8 cellular contexts compared by ENCODE assay signal in genomic region chr2:102449370-102449974, GRCh38. TPM values are rescaled to one million over a fixed set of nuclear protein-coding genes. Genes with fewer than 3 reads are reported as not detected.
DNase-seq lines count a peak whose midpoint lies in the region; ATAC-seq and TF ChIP-seq lines count a peak whose summit lies in the region.

No MANE protein-coding gene starts in this region.

- H3K9me3 ChIP-seq in endodermal cell (ENCODE audit: control insufficient read depth, low read length) (no peaks in the 10 kb centered on the region), tibial artery (no peaks in the 10 kb centered on the region)

- 0 to 4% methylated on average over 1 of the region's 1 CpG for WGBS in endodermal cell (ENCODE audit: insufficient coverage in 1 of 2, insufficient read length in 1 of 2), 2 experiments

- TF ChIP-seq CTCF in endodermal cell (conservative IDR thresholded peaks at IDR 0.05) (peak; percentile 89), nephron progenitor cell (IDR thresholded peaks at IDR 0.05) (peak; percentile 73), tibial artery (IDR thresholded peaks at IDR 0.05) (peak; percentile 43 to 56)

- intact Hi-C loops in activated CD4-positive, alpha-beta memory T cell treated with anti-CD3 and anti-CD28 coated beads for 36 hours (cut with micrococcal nuclease), result loop anchor here (1.0 to 2.0 kb wide), 3 partner anchors 93 to 565 kb away; no protein-coding TSS in a partner anchor
- intact Hi-C loops in tibial artery (cut with DNase I; ENCODE audit: low total_unique reads), result no loop called here

- DNase-seq in NCI-H2081 (lab: John Stamatoyannopoulos, UW) (peak; percentile 9 to 28), NCI-H2081 treated with DMSO at 0.1 percent for 48 hours (lab: John Stamatoyannopoulos, UW) (no peak), NCI-H345 treated with DMSO at 0.1 percent for 48 hours (lab: John Stamatoyannopoulos, UW; ENCODE audit: unreplicated experiment) (peak; percentile 5), endodermal cell (peak; percentile 75), nephron progenitor cell (peak; percentile 60), tibial artery (no peak)
- peak; percentile 82 for DNase-seq in activated CD4-positive, alpha-beta memory T cell treated with anti-CD3 and anti-CD28 coated beads for 36 hours

- CTCF ChIA-PET in activated CD4-positive, alpha-beta memory T cell treated with anti-CD3 and anti-CD28 coated beads for 36 hours (lab: Charles Lee), result interaction anchor here (0.8 to 4.6 kb wide), 15 partner anchors 10 to 566 kb away, joined by 3 to 15 read pairs (median 4); partner anchors contain the start of gene IL18R1

- no peak overlapping the region for H3K9ac ChIP-seq in endodermal cell (ENCODE audit: extremely low read depth, low read length, poor library complexity, severe bottlenecking)

- POLR2A ChIA-PET in activated CD4-positive, alpha-beta memory T cell treated with anti-CD3 and anti-CD28 coated beads for 36 hours (lab: Charles Lee), result no interaction called here

- no peak overlapping the region for H3K4me3 Mint-ChIP-seq in activated CD4-positive, alpha-beta memory T cell treated with anti-CD3 and anti-CD28 coated beads for 36 hours
- no peak overlapping the region for H3K4me3 Mint-ChIP-seq in endodermal cell
- H3K4me3 Mint-ChIP-seq in nephron progenitor cell, result no peak overlapping the region

- H3K36me3 ChIP-seq in endodermal cell (ENCODE audit: control insufficient read depth, insufficient read depth, low read length), result no peaks in the 10 kb centered on the region
- H3K36me3 ChIP-seq in tibial artery, result no peaks in the 10 kb centered on the region

- H3K27me3 ChIP-seq in endodermal cell (ENCODE audit: control insufficient read depth, insufficient read depth, low read length, poor library complexity, severe bottlenecking), result no peaks in the 10 kb centered on the region
- no peaks in the 10 kb centered on the region for H3K27me3 ChIP-seq in tibial artery

- H3K4me1 Mint-ChIP-seq in activated CD4-positive, alpha-beta memory T cell treated with anti-CD3 and anti-CD28 coated beads for 36 hours (ENCODE audit: low read depth), result no peaks in the 10 kb centered on the region
- H3K4me1 Mint-ChIP-seq in endodermal cell, result peaks cover 3% of the 10 kb centered on the region
- no peaks in the 10 kb centered on the region for H3K4me1 Mint-ChIP-seq in nephron progenitor cell

- H3K4me3 ChIP-seq in endodermal cell (ENCODE audit: low read length) (no peak overlapping the region), tibial artery (no peak overlapping the region)

- no peak overlapping the region for H3K27ac Mint-ChIP-seq in activated CD4-positive, alpha-beta memory T cell treated with anti-CD3 and anti-CD28 coated beads for 36 hours
- H3K27ac Mint-ChIP-seq in endodermal cell, result no peak overlapping the region
- H3K27ac Mint-ChIP-seq in nephron progenitor cell, result no peak overlapping the region

- H3K27me3 Mint-ChIP-seq in activated CD4-positive, alpha-beta memory T cell treated with anti-CD3 and anti-CD28 coated beads for 36 hours, result peaks cover 1% of the 10 kb centered on the region
- H3K27me3 Mint-ChIP-seq in endodermal cell (ENCODE audit: insufficient read depth), result no peaks in the 10 kb centered on the region
- H3K27me3 Mint-ChIP-seq in nephron progenitor cell (ENCODE audit: low read depth, poor library complexity), result peaks cover 4% of the 10 kb centered on the region

- ATAC-seq in HG02970 (IDR thresholded peaks at IDR 0.05; ENCODE audit: low FRiP score, unreplicated experiment), result no peak

- H3K4me1 ChIP-seq in endodermal cell (ENCODE audit: control insufficient read depth, insufficient read depth, low read length) (no peaks in the 10 kb centered on the region), tibial artery (no peaks in the 10 kb centered on the region)

- H3K9me3 Mint-ChIP-seq in activated CD4-positive, alpha-beta memory T cell treated with anti-CD3 and anti-CD28 coated beads for 36 hours, result no peaks in the 10 kb centered on the region
- H3K9me3 Mint-ChIP-seq in endodermal cell (no peaks in the 10 kb centered on the region), nephron progenitor cell (no peaks in the 10 kb centered on the region)

- H3K36me3 Mint-ChIP-seq in activated CD4-positive, alpha-beta memory T cell treated with anti-CD3 and anti-CD28 coated beads for 36 hours, result no peaks in the 10 kb centered on the region
- H3K36me3 Mint-ChIP-seq in endodermal cell (ENCODE audit: low read depth) (no peaks in the 10 kb centered on the region), nephron progenitor cell (ENCODE audit: low read depth) (no peaks in the 10 kb centered on the region)

- H3K27ac ChIP-seq in endodermal cell (ENCODE audit: low read depth, low read length) (no peak overlapping the region), tibial artery (no peak overlapping the region)

RNA-seq across cellular contexts. Expression of gene SLC9A4, which starts 23.6 kb away (rescaled TPM):
- under 1 TPM in 1 of 2 experiments, not detected in 1; 0.10 TPM for total RNA-seq in activated CD4-positive, alpha-beta memory T cell treated with anti-CD3 and anti-CD28 coated beads for 36 hours
- under 1 TPM in 1 of 2 donors, not detected in 1; 0.07 TPM for total RNA-seq in endodermal cell
- not detected for polyA plus RNA-seq in endodermal cell (2013, experiment 1 of 2)
- polyA plus RNA-seq in endodermal cell (2013, experiment 2 of 2), result not detected

RNA-seq across cellular contexts. Expression of gene IL18RAP, which starts 26.5 kb away (rescaled TPM):
- 10 to 100 TPM in 1 of 2 experiments, 1 to 10 TPM in 1; 9.0 to 10.6 TPM for total RNA-seq in activated CD4-positive, alpha-beta memory T cell treated with anti-CD3 and anti-CD28 coated beads for 36 hours
- under 1 TPM in 1 of 2 donors, not detected in 1; 0.11 TPM for total RNA-seq in endodermal cell
- not detected for polyA plus RNA-seq in endodermal cell (2013, experiment 1 of 2)
- polyA plus RNA-seq in endodermal cell (2013, experiment 2 of 2), result not detected

Comparison
In these comparisons a context has a peak if more than half of its experiments do, and no peak if none do; other contexts are left out.
1. DNase-seq: peak in NCI-H2081 (2 of 2), NCI-H345 treated with DMSO at 0.1 percent for 48 hours (single experiment), activated CD4-positive, alpha-beta memory T cell treated with anti-CD3 and anti-CD28 coated beads for 36 hours (single experiment), endodermal cell (single experiment) and nephron progenitor cell (single experiment); none in NCI-H2081 treated with DMSO at 0.1 percent for 48 hours (single experiment) and tibial artery (0 of 2).
2. RNA of gene IL18RAP, which starts 26.5 kb away (total RNA-seq): 9.0 to 10.6 TPM in activated CD4-positive, alpha-beta memory T cell treated with anti-CD3 and anti-CD28 coated beads for 36 hours; 0.11 TPM in endodermal cell; every median in the first group is over 4 times any median in the second.
3. Peak in every context shown above with its lines, with median percentiles within 50 percentile points of each other: CTCF ChIP-seq.